In genomic region chr16:14632693-14633569, GRCh38 we compare ENCODE assay signal across 8 cellular contexts. TPM values are rescaled to one million over a fixed set of nuclear protein-coding genes. Genes with fewer than 3 reads are reported as not detected.
A peak's percentile ranks its signal among the peaks of the same experiment; 100 is the strongest.
DNase-seq lines count a peak whose midpoint lies in the region; ATAC-seq and TF ChIP-seq lines count a peak whose summit lies in the region.

A gene with protein sequence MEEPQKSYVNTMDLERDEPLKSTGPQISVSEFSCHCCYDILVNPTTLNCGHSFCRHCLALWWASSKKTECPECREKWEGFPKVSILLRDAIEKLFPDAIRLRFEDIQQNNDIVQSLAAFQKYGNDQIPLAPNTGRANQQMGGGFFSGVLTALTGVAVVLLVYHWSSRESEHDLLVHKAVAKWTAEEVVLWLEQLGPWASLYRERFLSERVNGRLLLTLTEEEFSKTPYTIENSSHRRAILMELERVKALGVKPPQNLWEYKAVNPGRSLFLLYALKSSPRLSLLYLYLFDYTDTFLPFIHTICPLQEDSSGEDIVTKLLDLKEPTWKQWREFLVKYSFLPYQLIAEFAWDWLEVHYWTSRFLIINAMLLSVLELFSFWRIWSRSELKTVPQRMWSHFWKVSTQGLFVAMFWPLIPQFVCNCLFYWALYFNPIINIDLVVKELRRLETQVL (plus strand): TSS chr16:14632951. CDS start chr16:14644347, 11,396 bp downstream.

- WGBS in trophoblast cell (ENCODE audit: extremely low coverage, insufficient coverage, insufficient read length): no CpG with 5 or more reads among the region's 69 CpGs
- 1% methylated on average over 46 of the region's 69 CpGs; no CpG with 5 or more reads in 1 of the 2 donors for WGBS in transverse colon (ENCODE audit: low coverage in 1 of 2), 2 donors

- H3K23ac ChIP-seq in trophoblast cell (ENCODE audit: low read length): no peak within 1 kb of the TSS

- peak within 1 kb of the TSS; percentile 96 for H4K91ac ChIP-seq in trophoblast cell (ENCODE audit: low read depth, low read length)

- DNase-seq in NCI-H1436 (lab: John Stamatoyannopoulos, UW) (peak; percentile 96), T follicular helper cell (ENCODE audit: low read depth) (peak; percentile 98), adipocyte (ENCODE audit: low read depth) (peak; percentile 98), cardiac muscle cell (ENCODE audit: low read depth in 1 of 2, low spot score in 1 of 2) (peak; percentile 98 to 99), trophoblast cell (peak; percentile 96), transverse colon (peak; percentile 100)

- H3K36me3 ChIP-seq in adipocyte (ENCODE audit: control insufficient read depth, insufficient read depth, low read length, severe bottlenecking) (peaks cover 2% of the 10 kb centered on the region), cardiac muscle cell (no peaks in the 10 kb centered on the region), trophoblast cell (ENCODE audit: control insufficient read depth in 1 of 2, insufficient read depth in 2 of 2, low read length in 2 of 2) (peaks cover 0 to 4% of the 10 kb centered on the region in 2 experiments), transverse colon (peaks cover 0 to 3% (median 1%) of the 10 kb centered on the region in 4 donors)

- TF ChIP-seq CTCF in GM12875 (IDR thresholded peaks at IDR 0.05; ENCODE audit: borderline replicate concordance, insufficient read depth, low read depth, low read length) (no peak), cardiac muscle cell (IDR thresholded peaks at IDR 0.05; ENCODE audit: low read depth, low read length) (no peak), transverse colon (IDR thresholded peaks at IDR 0.05) (no peak)

- in situ Hi-C loops in transverse colon (cut with MboI; ENCODE audit: low pct_ligation_motif_present in 1 of 4, low pct_unique_long_range_greater_than_20kb in 1 of 4, low sequenced_read_pairs in 3 of 4): no loop called here

- peak within 1 kb of the TSS; percentile 97 for H3K14ac ChIP-seq in trophoblast cell (ENCODE audit: low read length)

- H3K4me3 ChIP-seq in GM12875 (ENCODE audit: low read depth, low read length) (peak within 1 kb of the TSS; percentile 74), adipocyte (ENCODE audit: low read length) (peak within 1 kb of the TSS; percentile 93), cardiac muscle cell (peak within 1 kb of the TSS; percentile 78), trophoblast cell (ENCODE audit: low read depth, low read length) (peak within 1 kb of the TSS; percentile 92), transverse colon (peak within 1 kb of the TSS; percentile 80 to 97 (median 92))

- peaks cover 15% of the 10 kb centered on the region for H3K79me2 ChIP-seq in trophoblast cell (ENCODE audit: control insufficient read depth, insufficient read depth, low read length, poor library complexity)

- H3K9ac ChIP-seq in adipocyte (ENCODE audit: low read length) (peak within 1 kb of the TSS; percentile 99), trophoblast cell (ENCODE audit: low read length) (peak within 1 kb of the TSS; percentile 95)

- peak; percentile 86 for ATAC-seq in HG02798 (IDR thresholded peaks at IDR 0.05; ENCODE audit: poor library complexity, unreplicated experiment)

- peak within 1 kb of the TSS; percentile 98 for H4K8ac ChIP-seq in trophoblast cell (ENCODE audit: low read depth, low read length)

- peak within 1 kb of the TSS; percentile 83 for H3K4me2 ChIP-seq in trophoblast cell (ENCODE audit: low read length)

- peak within 1 kb of the TSS; percentile 76 for H3K27ac ChIP-seq in cardiac muscle cell
- H3K27ac ChIP-seq in trophoblast cell (ENCODE audit: low read depth, low read length): peak within 1 kb of the TSS; percentile 44
- peak within 1 kb of the TSS; percentile 96 to 99 (median 97) for H3K27ac ChIP-seq in transverse colon

- H3K18ac ChIP-seq in trophoblast cell (ENCODE audit: low read length): peak within 1 kb of the TSS; percentile 98

- no peaks in the 10 kb centered on the region for H3K9me3 ChIP-seq in adipocyte (ENCODE audit: control insufficient read depth, low read length)
- no peaks in the 10 kb centered on the region for H3K9me3 ChIP-seq in cardiac muscle cell (ENCODE audit: low read depth)
- H3K9me3 ChIP-seq in trophoblast cell (ENCODE audit: insufficient read depth, low read depth, low read length): no peaks in the 10 kb centered on the region
- no peaks in the 10 kb centered on the region for H3K9me3 ChIP-seq in transverse colon

- H3K4me1 ChIP-seq in adipocyte (ENCODE audit: control insufficient read depth, insufficient read depth, low read length): peaks cover 39% of the 10 kb centered on the region
- H3K4me1 ChIP-seq in cardiac muscle cell (ENCODE audit: low read depth): peaks cover 5% of the 10 kb centered on the region
- H3K4me1 ChIP-seq in trophoblast cell (ENCODE audit: control insufficient read depth in 1 of 2, insufficient read depth in 2 of 2, low read length in 2 of 2): peaks cover 5 to 16% of the 10 kb centered on the region in 2 experiments
- H3K4me1 ChIP-seq in transverse colon: peaks cover 20 to 70% (median 51%) of the 10 kb centered on the region in 4 donors

- peaks cover 11% of the 10 kb centered on the region for H3K79me1 ChIP-seq in trophoblast cell (ENCODE audit: low read length)

- intact Hi-C loops in transverse colon (cut with DNase I; ENCODE audit: low total_unique reads): no loop called here

- H4K12ac ChIP-seq in trophoblast cell (ENCODE audit: low read depth, low read length): peak within 1 kb of the TSS; percentile 99

- peak within 1 kb of the TSS; percentile 99 for H2AK5ac ChIP-seq in trophoblast cell (ENCODE audit: low read length)

- no peak for TF ChIP-seq EP300 in transverse colon (IDR thresholded peaks at IDR 0.05; ENCODE audit: low read depth)

- H2BK12ac ChIP-seq in trophoblast cell (ENCODE audit: low read length): peak within 1 kb of the TSS; percentile 32

- peak within 1 kb of the TSS; percentile 96 for H2AFZ ChIP-seq in trophoblast cell (ENCODE audit: insufficient read depth, low read length, poor library complexity)

- peak; percentile 100 for TF ChIP-seq POLR2A in transverse colon (IDR thresholded peaks at IDR 0.05)

- H2BK120ac ChIP-seq in trophoblast cell (ENCODE audit: insufficient read depth, low read length, poor library complexity): peak within 1 kb of the TSS; percentile 81

- peak within 1 kb of the TSS; percentile 86 for H2BK5ac ChIP-seq in trophoblast cell (ENCODE audit: low read depth, low read length, poor library complexity)

- no peaks in the 10 kb centered on the region for H3K27me3 ChIP-seq in adipocyte (replicated peaks; ENCODE audit: control insufficient read depth, insufficient read depth, low read length)
- no peaks in the 10 kb centered on the region for H3K27me3 ChIP-seq in cardiac muscle cell
- no peaks in the 10 kb centered on the region for H3K27me3 ChIP-seq in trophoblast cell (ENCODE audit: insufficient read depth, low read length)
- H3K27me3 ChIP-seq in transverse colon: no peaks in the 10 kb centered on the region

- H3K4ac ChIP-seq in trophoblast cell (ENCODE audit: low read depth, low read length): peak within 1 kb of the TSS; percentile 99

RNA-seq across cellular contexts. Expression of the gene that starts here (rescaled TPM):
- 34.4 and 38.4 TPM in 2 replicates for total RNA-seq in cardiac muscle cell
- 34.6 and 37.4 TPM in 2 replicates for polyA plus RNA-seq in cardiac muscle cell
- polyA plus RNA-seq in trophoblast cell (2013): 49.8 and 52.2 TPM in 2 replicates
- total RNA-seq in transverse colon: 10 to 100 TPM; 42.2 to 72.7 (median 56.2) TPM

Comparison
In these comparisons a context has a peak if more than half of its experiments do, and no peak if none do; other contexts are left out.
1. Peak in every context shown above with its lines: DNase-seq, ATAC-seq, H3K4me3 ChIP-seq and H3K27ac ChIP-seq.
2. H3K27ac ChIP-seq: peak in every context shown above with its lines; median percentile 97 in transverse colon; 76 in cardiac muscle cell; 44 in trophoblast cell.